Comparison of ENCODE assay signal across 10 cellular contexts in genomic region chr15:91866371-91866905, GRCh38. TPM values are rescaled to one million over a fixed set of nuclear protein-coding genes. Genes with fewer than 3 reads are reported as not detected.
DNase-seq lines count a peak whose midpoint lies in the region; ATAC-seq and TF ChIP-seq lines count a peak whose summit lies in the region.
"Had no signal": no experiment of that assay in that cellular context is flagged by ENCODE, and none has a peak within 500 bp of the region (broad histone marks: within the 10 kb centered on the region; RNA-seq: fewer than 3 reads in every experiment).

No MANE protein-coding gene starts in this region.

- ATAC-seq in HG03565 (IDR thresholded peaks at IDR 0.05; ENCODE audit: unreplicated experiment) = no peak
- ATAC-seq: stimulated activated naive B cell treated with anti-CD40 and anti-IgM and Interleukin-4, amounts not matched to agents 10 μg/mL and 1 μg/mL and 100 μg/mL, for 72 hours had no signal

- peak; percentile 13 for DNase-seq in EL
- peak; percentile 51 for DNase-seq in RPMI7951 (ENCODE audit: low read depth)
- DNase-seq in fibroblast of pulmonary artery (ENCODE audit: low read depth) = peak; percentile 11
- no peak for DNase-seq in HEK293T (ENCODE audit: extremely low spot score)
- no peak for DNase-seq in foreskin fibroblast
- no peak for DNase-seq in cerebellar cortex (ENCODE audit: low spot score)
- DNase-seq: stimulated activated naive B cell treated with anti-CD40 and anti-IgM and Interleukin-4, amounts not matched to agents 10 μg/mL and 1 μg/mL and 100 μg/mL, for 72 hours had no signal

- H3K27ac ChIP-seq in skeletal muscle tissue (ENCODE audit: low read depth, low read length) = peak overlapping the region; percentile 68
- H3K27ac ChIP-seq: VCaP had no signal

- CTCF ChIA-PET in HEK293T (lab: Yijun Ruan, JAX) = no interaction called here

- TF ChIP-seq CTCF in fibroblast of pulmonary artery (IDR thresholded peaks at IDR 0.05; ENCODE audit: low read length, missing control alignments) (no peak), foreskin fibroblast (IDR thresholded peaks at IDR 0.05; ENCODE audit: low read depth, low read length) (no peak)

- H3K4me1 ChIP-seq in skeletal muscle tissue (ENCODE audit: control insufficient read depth in 3 of 3, insufficient read depth in 3 of 3, low read length in 3 of 3) = peaks cover 33 to 43% (median 42%) of the 10 kb centered on the region in 3 donors

- no peaks in the 10 kb centered on the region for H3K27me3 ChIP-seq in skeletal muscle tissue (ENCODE audit: control insufficient read depth in 3 of 3, insufficient read depth in 3 of 3, low read length in 3 of 3)

- no peak overlapping the region for H3K4me3 ChIP-seq in fibroblast of pulmonary artery (replicated peaks; ENCODE audit: low read depth, low read length)
- H3K4me3 ChIP-seq in skeletal muscle tissue (ENCODE audit: low read length in 3 of 3) = peak overlapping the region in 2 of 3 donors; percentile 24 to 44
- H3K4me3 ChIP-seq in foreskin fibroblast (ENCODE audit: low read depth in 1 of 2, low read length in 2 of 2) = no peak overlapping the region

- H3K36me3 ChIP-seq in skeletal muscle tissue (ENCODE audit: control insufficient read depth in 3 of 3, insufficient read depth in 3 of 3, low read length in 3 of 3) = no peaks in the 10 kb centered on the region

- H3K9me3 ChIP-seq in skeletal muscle tissue (ENCODE audit: control insufficient read depth in 3 of 3, low read length in 3 of 3) = no peaks in the 10 kb centered on the region

- POLR2A ChIA-PET in HEK293T (lab: Yijun Ruan, JAX) = no interaction called here

- peak overlapping the region in 2 of 3 donors; percentile 9 to 58 for H3K9ac ChIP-seq in skeletal muscle tissue (ENCODE audit: low read depth in 1 of 3, low read length in 3 of 3)

TF ChIP-seq in HEK293T, 16 proteins besides CTCF, POLR2A, EP300 and RAD21:
- TF ChIP-seq LEF1 (IDR thresholded peaks at IDR 0.05; ENCODE audit: borderline replicate concordance) (no peak), TARDBP (IDR thresholded peaks at IDR 0.05) (no peak), BHLHE40 (IDR thresholded peaks at IDR 0.05; ENCODE audit: borderline replicate concordance) (no peak), NFRKB (IDR thresholded peaks at IDR 0.05) (no peak), L3MBTL2 (conservative IDR thresholded peaks at IDR 0.05) (no peak), SUZ12 (IDR thresholded peaks at IDR 0.05) (no peak)

RNA-seq across cellular contexts. Expression of gene SLCO3A1, which starts 12.9 kb away (rescaled TPM):
- total RNA-seq in RPMI7951 (2014; rRNA removed; shearing (Covaris generic)) = 1.7 and 1.9 TPM in 2 replicates
- total RNA-seq in skeletal muscle tissue = 4.7 TPM

Comparison
In these comparisons a context has a peak if more than half of its experiments do, and no peak if none do; other contexts are left out.
1. DNase-seq: peak in EL (single experiment), RPMI7951 (single experiment) and fibroblast of pulmonary artery (single experiment); none in HEK293T (single experiment), foreskin fibroblast (0 of 2) and cerebellar cortex (single experiment).
2. H3K4me3 ChIP-seq: peak in skeletal muscle tissue (2 of 3); none in fibroblast of pulmonary artery (single experiment) and foreskin fibroblast (0 of 2).